In genomic region chr20:31716818-31717477, GRCh38 we compare ENCODE assay signal across 8 cellular contexts. TPM values are rescaled to one million over a fixed set of nuclear protein-coding genes. Genes with fewer than 3 reads are reported as not detected.
A peak's percentile ranks its signal among the peaks of the same experiment; 100 is the strongest.
DNase-seq lines count a peak whose midpoint lies in the region; ATAC-seq and TF ChIP-seq lines count a peak whose summit lies in the region.

No MANE protein-coding gene starts in this region.

- H3K27ac Mint-ChIP-seq in activated CD8-positive, alpha-beta T cell treated with anti-CD3 and anti-CD28 coated beads for 36 hours = peak overlapping the region; percentile 97

- H3K4me3 ChIP-seq in right atrium auricular region (peak overlapping the region in 1 of 2 donors; percentile 76), left lung (peak overlapping the region in 1 of 2 donors; percentile 65), upper lobe of right lung (peak overlapping the region; percentile 84)

- peaks cover 51% of the 10 kb centered on the region for H3K4me1 Mint-ChIP-seq in activated CD8-positive, alpha-beta T cell treated with anti-CD3 and anti-CD28 coated beads for 36 hours (ENCODE audit: low read depth)

- H3K4me1 ChIP-seq in right atrium auricular region (peaks cover 0 to 97% of the 10 kb centered on the region in 2 donors), left lung (peaks cover 49 to 98% of the 10 kb centered on the region in 2 donors), upper lobe of right lung (peaks cover 85% of the 10 kb centered on the region)

- H3K36me3 ChIP-seq in right atrium auricular region (peaks cover 42% of the 10 kb centered on the region), left lung (peaks cover 0 to 62% of the 10 kb centered on the region in 2 donors), upper lobe of right lung (peaks cover 59% of the 10 kb centered on the region)

- peak overlapping the region; percentile 96 to 98 for H3K27ac ChIP-seq in right atrium auricular region
- H3K27ac ChIP-seq in left lung = peak overlapping the region; percentile 61 to 99
- H3K27ac ChIP-seq in upper lobe of right lung = peak overlapping the region; percentile 99

- H3K4me3 Mint-ChIP-seq in activated CD8-positive, alpha-beta T cell treated with anti-CD3 and anti-CD28 coated beads for 36 hours = peak overlapping the region; percentile 97

- CTCF ChIA-PET in activated CD8-positive, alpha-beta T cell treated with anti-CD3 and anti-CD28 coated beads for 36 hours (lab: Charles Lee) = interaction anchor here (0.7 to 10.1 kb wide), 10 partner anchors 17 to 104 kb away, joined by 3 to 333 read pairs (median 4); no protein-coding TSS in a partner anchor

- intact Hi-C loops in left ventricle myocardium superior (cut with micrococcal nuclease) (loop anchor here (5.0 kb wide), 1 partner anchor 40 kb away; no protein-coding TSS in a partner anchor), left lung (cut with DNase I) (no loop called here), upper lobe of right lung (cut with DNase I) (no loop called here)
- intact Hi-C loops in activated CD8-positive, alpha-beta T cell treated with anti-CD3 and anti-CD28 coated beads for 36 hours (cut with micrococcal nuclease) = loop anchor here (2.0 kb wide), 1 partner anchor 42 kb away; no protein-coding TSS in a partner anchor

- POLR2A ChIA-PET in activated CD8-positive, alpha-beta T cell treated with anti-CD3 and anti-CD28 coated beads for 36 hours (lab: Charles Lee) = interaction anchor here (0.6 to 10.5 kb wide), 11 partner anchors 12 to 55 kb away, joined by 3 to 107 read pairs (median 5); no protein-coding TSS in a partner anchor

- TF ChIP-seq CTCF in right atrium auricular region (IDR thresholded peaks at IDR 0.05) = no peak
- no peak for TF ChIP-seq CTCF in activated CD8-positive, alpha-beta T cell treated with anti-CD3 and anti-CD28 coated beads for 36 hours (IDR thresholded peaks at IDR 0.05)
- TF ChIP-seq CTCF in left lung (IDR thresholded peaks at IDR 0.05) = no peak
- no peak for TF ChIP-seq CTCF in upper lobe of right lung (IDR thresholded peaks at IDR 0.05)

- DNase-seq in right atrium auricular region (ENCODE audit: low spot score) = no peak
- DNase-seq in left ventricle myocardium superior = no peak
- DNase-seq in activated CD8-positive, alpha-beta T cell treated with anti-CD3 and anti-CD28 coated beads for 36 hours = no peak
- no peak for DNase-seq in left lung
- no peak for DNase-seq in upper lobe of right lung
- DNase-seq in DMS114 treated with DMSO at 0.1 percent for 48 hours (lab: John Stamatoyannopoulos, UW; ENCODE audit: unreplicated experiment) = no peak
- DNase-seq in NCI-H345 (lab: John Stamatoyannopoulos, UW) = no peak

- H3K27me3 ChIP-seq in right atrium auricular region = no peaks in the 10 kb centered on the region
- no peaks in the 10 kb centered on the region for H3K27me3 ChIP-seq in left lung
- H3K27me3 ChIP-seq in upper lobe of right lung = no peaks in the 10 kb centered on the region

- no peak for ATAC-seq in left ventricle myocardium superior
- ATAC-seq in activated CD8-positive, alpha-beta T cell treated with anti-CD3 and anti-CD28 coated beads for 36 hours = peak; percentile 29
- no peak for ATAC-seq in left lung
- no peak for ATAC-seq in upper lobe of right lung
- ATAC-seq in GM18519 (IDR thresholded peaks at IDR 0.05; ENCODE audit: low FRiP score, unreplicated experiment) = no peak

- H3K9me3 Mint-ChIP-seq in activated CD8-positive, alpha-beta T cell treated with anti-CD3 and anti-CD28 coated beads for 36 hours = no peaks in the 10 kb centered on the region

- no peaks in the 10 kb centered on the region for H3K27me3 Mint-ChIP-seq in activated CD8-positive, alpha-beta T cell treated with anti-CD3 and anti-CD28 coated beads for 36 hours

- H3K9me3 ChIP-seq in right atrium auricular region = no peaks in the 10 kb centered on the region
- no peaks in the 10 kb centered on the region for H3K9me3 ChIP-seq in left lung
- H3K9me3 ChIP-seq in upper lobe of right lung = no peaks in the 10 kb centered on the region

- H3K36me3 Mint-ChIP-seq in activated CD8-positive, alpha-beta T cell treated with anti-CD3 and anti-CD28 coated beads for 36 hours (ENCODE audit: low read depth) = peaks cover 98% of the 10 kb centered on the region

RNA-seq across cellular contexts. Expression of gene BCL2L1, which starts 5.7 kb away (rescaled TPM):
- 10 to 100 TPM; 84.2 to 93.5 TPM for total RNA-seq in right atrium auricular region
- 54.8 TPM for total RNA-seq in left ventricle myocardium superior
- total RNA-seq in activated CD8-positive, alpha-beta T cell treated with anti-CD3 and anti-CD28 coated beads for 36 hours = 100 to 1,000 TPM; 182 TPM
- 100 to 1,000 TPM; 122 to 181 TPM for total RNA-seq in left lung
- 174 TPM for total RNA-seq in upper lobe of right lung

RNA-seq across cellular contexts. Expression of gene TPX2, which starts 22.1 kb away (rescaled TPM):
- total RNA-seq in right atrium auricular region (1 to 10 TPM in 1 of 2 donors, under 1 TPM in 1; 0.20 to 2.9 TPM), left ventricle myocardium superior (0.72 TPM), left lung (10 to 100 TPM in 1 of 2 donors, 1 to 10 TPM in 1; 5.1 to 16.5 TPM), upper lobe of right lung (1.6 TPM)
- total RNA-seq in activated CD8-positive, alpha-beta T cell treated with anti-CD3 and anti-CD28 coated beads for 36 hours = 100 to 1,000 TPM; 112 to 113 TPM

Comparison
In these comparisons a context has a peak if more than half of its experiments do, and no peak if none do; other contexts are left out.
1. RNA of gene TPX2, which starts 22.1 kb away (total RNA-seq): 112 to 113 TPM in activated CD8-positive, alpha-beta T cell treated with anti-CD3 and anti-CD28 coated beads for 36 hours; 5.1 to 16.5 TPM in left lung, 0.20 to 2.9 TPM in right atrium auricular region, 1.6 TPM in upper lobe of right lung (single experiment) and 0.72 TPM in left ventricle myocardium superior (single experiment); every median in the first group is over 4 times any median in the second.
2. intact Hi-C loops: an anchor here in left ventricle myocardium superior (5.0 kb wide) and activated CD8-positive, alpha-beta T cell treated with anti-CD3 and anti-CD28 coated beads for 36 hours (2.0 kb wide); none called in left lung and upper lobe of right lung.
3. Peak in every context shown above with its lines, with median percentiles within 50 percentile points of each other: H3K27ac ChIP-seq.